ENCODE assay signal across 19 cellular contexts in the genomic region with DNA sequence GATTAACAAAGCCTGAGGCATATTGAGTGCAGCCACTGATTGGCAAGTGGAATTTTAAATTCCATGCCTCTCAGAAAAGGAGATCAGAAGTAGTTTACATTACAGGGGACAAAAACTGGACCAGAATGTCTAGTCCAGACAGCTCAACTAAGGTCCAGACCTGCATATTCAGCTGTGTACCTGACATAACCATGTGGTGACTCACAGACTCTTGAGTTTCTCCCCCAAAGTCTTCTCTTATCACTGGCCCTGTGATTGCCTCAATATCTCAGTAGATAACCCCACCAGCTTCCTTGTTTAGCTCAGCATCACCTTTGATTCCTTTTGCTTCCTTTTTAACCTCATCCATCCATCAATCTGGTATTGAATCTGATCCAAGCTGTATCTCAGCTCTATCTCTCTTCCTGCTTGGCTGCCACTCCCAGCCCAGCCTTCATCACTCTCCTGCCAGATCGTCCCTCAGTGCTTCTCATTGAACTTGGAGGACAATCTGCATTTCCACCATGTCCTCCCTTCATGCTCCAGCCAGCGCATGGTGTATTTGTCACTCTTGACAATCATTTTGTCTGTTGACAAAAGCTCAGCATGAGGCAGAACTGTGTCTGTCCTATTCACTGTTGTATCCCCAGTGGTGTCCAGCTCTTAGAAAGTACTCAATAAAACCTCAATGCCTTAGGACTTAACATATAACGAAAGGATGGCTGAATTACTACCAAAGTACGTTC. TPM values are rescaled to one million over a fixed set of nuclear protein-coding genes. Genes with fewer than 3 reads are reported as not detected.
DNase-seq lines count a peak whose midpoint lies in the region; ATAC-seq and TF ChIP-seq lines count a peak whose summit lies in the region.
"Had no signal": no experiment of that assay in that cellular context is flagged by ENCODE, and none has a peak within 500 bp of the region (broad histone marks: within the 10 kb centered on the region; RNA-seq: fewer than 3 reads in every experiment).

No MANE protein-coding gene starts in this region.

- H3K4me3 ChIP-seq in breast epithelium (no peak overlapping the region), epithelial cell of esophagus (ENCODE audit: low read length) (no peak overlapping the region), mucosa of descending colon (no peak overlapping the region), osteoblast (ENCODE audit: insufficient read depth, low read length) (no peak overlapping the region)
- H3K4me3 ChIP-seq: GM12878, GM23248 had no signal

- no peaks in the 10 kb centered on the region for H3K9me3 Mint-ChIP-seq in MCF 10A (ENCODE audit: unreplicated experiment)
- no peaks in the 10 kb centered on the region for H3K9me3 Mint-ChIP-seq in effector memory CD8-positive, alpha-beta T cell

- no peak for TF ChIP-seq POLR2A in breast epithelium (IDR thresholded peaks at IDR 0.05)

- CTCF ChIA-PET in MCF 10A (lab: Yijun Ruan, JAX), result no interaction called here

- H3K9me3 ChIP-seq in breast epithelium (no peaks in the 10 kb centered on the region), mucosa of descending colon (no peaks in the 10 kb centered on the region), osteoblast (ENCODE audit: low read depth, low read length) (no peaks in the 10 kb centered on the region)

- intact Hi-C loops in breast epithelium (cut with DNase I; ENCODE audit: low total_unique reads), result no loop called here
- intact Hi-C loops in MCF 10A (cut with micrococcal nuclease), result no loop called here
- intact Hi-C loops in mucosa of descending colon (cut with DNase I, micrococcal nuclease), result no loop called here
- intact Hi-C loops in cardiac septum (cut with DNase I), result no loop called here

- no peaks in the 10 kb centered on the region for H3K79me2 ChIP-seq in osteoblast (ENCODE audit: insufficient read depth, low read length)

- H3K4me3 Mint-ChIP-seq in MCF 10A (ENCODE audit: unreplicated experiment), result no peak overlapping the region
- peak overlapping the region in 1 of 2 donors; percentile 38 for H3K4me3 Mint-ChIP-seq in effector memory CD8-positive, alpha-beta T cell

- H3K36me3 ChIP-seq in breast epithelium, result no peaks in the 10 kb centered on the region
- no peaks in the 10 kb centered on the region for H3K36me3 ChIP-seq in mucosa of descending colon (ENCODE audit: low read depth)
- no peaks in the 10 kb centered on the region for H3K36me3 ChIP-seq in osteoblast (ENCODE audit: insufficient read depth, low read length)

- H3K4me1 ChIP-seq in breast epithelium (no peaks in the 10 kb centered on the region), mucosa of descending colon (ENCODE audit: low read depth) (no peaks in the 10 kb centered on the region), osteoblast (ENCODE audit: insufficient read depth, low read length) (no peaks in the 10 kb centered on the region)

- peak overlapping the region; percentile 48 to 57 for H3K27ac ChIP-seq in breast epithelium
- no peak overlapping the region for H3K27ac ChIP-seq in osteoblast (ENCODE audit: low read depth, low read length)
- H3K27ac ChIP-seq: GM23248 had no signal

- peaks cover 36% of the 10 kb centered on the region for H3K27me3 Mint-ChIP-seq in MCF 10A (ENCODE audit: insufficient read depth, unreplicated experiment)
- H3K27me3 Mint-ChIP-seq in effector memory CD8-positive, alpha-beta T cell, result no peaks in the 10 kb centered on the region

- POLR2A ChIA-PET in MCF 10A (lab: Yijun Ruan, JAX), result interaction anchor here (0.5 to 1.1 kb wide), 2 partner anchors 31 to 47 kb away, joined by 3 read pairs; no protein-coding TSS in a partner anchor

- DNase-seq in breast epithelium (ENCODE audit: low spot score in 2 of 2), result no peak
- no peak for DNase-seq in MCF 10A (ENCODE audit: unreplicated experiment)
- DNase-seq in epithelial cell of esophagus (ENCODE audit: low read depth), result peak; percentile 71
- no peak for DNase-seq in mucosa of descending colon
- DNase-seq in dedifferentiated amniotic fluid mesenchymal stem cell (ENCODE audit: extremely low spot score), result no peak
- no peak for DNase-seq in cardiac septum (ENCODE audit: low spot score)
- DNase-seq in osteoblast (ENCODE audit: insufficient read length, low spot score, missing footprints), result no peak
- no peak for DNase-seq in effector memory CD8-positive, alpha-beta T cell
- DNase-seq: C1 segment of cervical spinal cord, GDM1, GM23248, KBM-7, NCI-H1048, NCI-H1436 treated with DMSO at 0.1 percent for 48 hours, NCI-H2081 treated with DMSO at 0.1 percent for 48 hours, NCI-H524 treated with DMSO at 0.1 percent for 48 hours, SHP77 treated with DMSO at 0.1 percent for 48 hours had no signal

- no peaks in the 10 kb centered on the region for H3K27me3 ChIP-seq in breast epithelium
- no peaks in the 10 kb centered on the region for H3K27me3 ChIP-seq in osteoblast (ENCODE audit: insufficient read depth, low read length)

- peaks cover 6% of the 10 kb centered on the region for H3K4me1 Mint-ChIP-seq in MCF 10A (ENCODE audit: insufficient read depth, unreplicated experiment)
- peaks cover 8 to 12% of the 10 kb centered on the region in 2 donors for H3K4me1 Mint-ChIP-seq in effector memory CD8-positive, alpha-beta T cell (ENCODE audit: low read depth in 2 of 2)

- peak; percentile 37 for ATAC-seq in mucosa of descending colon
- ATAC-seq in effector memory CD8-positive, alpha-beta T cell (replicated peaks), result no peak
- ATAC-seq: GM12878 had no signal

- BruUV-seq in MCF 10A (replicated peaks; lab: Mats Ljungman, UMichigan), result no TSS peak

- no peak overlapping the region for H3K4me2 ChIP-seq in osteoblast (ENCODE audit: insufficient read depth, low read length)

- H3K27ac Mint-ChIP-seq in MCF 10A (ENCODE audit: low read depth, unreplicated experiment), result no peak overlapping the region
- H3K27ac Mint-ChIP-seq in effector memory CD8-positive, alpha-beta T cell, result no peak overlapping the region

- H2AFZ ChIP-seq in osteoblast (ENCODE audit: low read length), result no peak overlapping the region
- H2AFZ ChIP-seq: GM23248 had no signal

- TF ChIP-seq CTCF in breast epithelium (IDR thresholded peaks at IDR 0.05), result no peak
- no peak for TF ChIP-seq CTCF in MCF 10A (IDR thresholded peaks at IDR 0.05; ENCODE audit: unreplicated experiment)
- no peak for TF ChIP-seq CTCF in epithelial cell of esophagus (IDR thresholded peaks at IDR 0.05; ENCODE audit: insufficient read depth, low read depth, low read length, missing control alignments)
- TF ChIP-seq CTCF in mucosa of descending colon (IDR thresholded peaks at IDR 0.05), result no peak
- no peak for TF ChIP-seq CTCF in osteoblast (IDR thresholded peaks at IDR 0.05; ENCODE audit: extremely low read depth, low read depth, low read length)

- H4K20me1 ChIP-seq in osteoblast (ENCODE audit: insufficient read depth, low read length), result no peaks in the 10 kb centered on the region

- no peaks in the 10 kb centered on the region for H3K36me3 Mint-ChIP-seq in MCF 10A (ENCODE audit: insufficient read depth, unreplicated experiment)
- no peaks in the 10 kb centered on the region for H3K36me3 Mint-ChIP-seq in effector memory CD8-positive, alpha-beta T cell (ENCODE audit: insufficient read depth)

RNA-seq across cellular contexts. Expression of gene SLC2A9, which starts 27.8 kb away (rescaled TPM):
- total RNA-seq in breast epithelium (10 to 100 TPM in 1 of 3 donors, 1 to 10 TPM in 2; 6.2 to 10.7 (median 9.5) TPM), MCF 10A (2022) (22.5 and 33.3 TPM in 2 replicates), mucosa of descending colon (1 to 10 TPM; 4.8 to 8.9 (median 8.1) TPM), cardiac septum (5.5 TPM), osteoblast (2.5 and 3.5 TPM in 2 replicates)
- total RNA-seq: A172 had no signal
